ENCODE assay signal across 8 cellular contexts in the genomic region with DNA sequence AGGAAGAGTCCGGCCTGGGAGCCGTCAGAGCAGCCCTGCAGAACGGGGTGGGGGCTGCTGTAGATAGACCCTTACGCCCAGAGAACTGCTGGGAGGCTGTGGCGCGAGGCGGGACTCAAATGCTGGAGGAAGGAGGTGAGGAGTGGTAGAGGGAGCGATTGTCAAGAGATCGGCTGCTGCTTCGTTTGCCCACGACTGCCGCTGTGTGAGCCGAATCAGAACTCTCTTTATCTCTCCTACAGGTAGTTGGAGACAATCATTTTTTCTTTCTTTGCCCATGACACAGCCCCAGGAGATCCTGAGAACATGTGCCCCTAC. TPM values are rescaled to one million over a fixed set of nuclear protein-coding genes. Genes with fewer than 3 reads are reported as not detected.
A peak's percentile ranks its signal among the peaks of the same experiment; 100 is the strongest.
DNase-seq lines count a peak whose midpoint lies in the region; ATAC-seq, FAIRE-seq and TF ChIP-seq lines count a peak whose summit lies in the region.

No MANE protein-coding gene starts in this region.

- peak; percentile 20 for ATAC-seq in Right ventricle myocardium superior (ENCODE audit: poor library complexity)
- peak; percentile 29 for ATAC-seq in HepG2
- no peak for ATAC-seq in thoracic aorta (ENCODE audit: insufficient number of reproducible peaks, low FRiP score, low read depth)
- no peak for ATAC-seq in HG02623 (IDR thresholded peaks at IDR 0.05; ENCODE audit: unreplicated experiment)

- peak overlapping the region; percentile 97 for H3K4me3 ChIP-seq in astrocyte of the spinal cord (ENCODE audit: low read depth, low read length)
- peak overlapping the region; percentile 87 to 97 (median 93) for H3K4me3 ChIP-seq in HepG2 (replicated peaks in 1 of 3; ENCODE audit: insufficient read depth in 1 of 3, low read depth in 2 of 3, low read length in 3 of 3)
- H3K4me3 ChIP-seq in thoracic aorta, result peak overlapping the region; percentile 93

- TF ChIP-seq RAD21 in HepG2 (CRISPR knock-in tag; IDR thresholded peaks at IDR 0.05), result no peak

- H2AFZ ChIP-seq in HepG2 (ENCODE audit: low read length), result peak overlapping the region; percentile 49

- H3K4me1 ChIP-seq in HepG2 (ENCODE audit: insufficient read depth, low read length) (peaks cover 42% of the 10 kb centered on the region), thoracic aorta (ENCODE audit: control insufficient read depth in 1 of 2, low read depth in 2 of 2) (peaks cover 11 to 31% of the 10 kb centered on the region in 2 donors)

- CTCF ChIA-PET in HepG2 (lab: Yijun Ruan, JAX; ENCODE audit: low intra/inter-chr PET ratio, low total read pairs), result no interaction called here

- H3K27ac ChIP-seq in HepG2 (ENCODE audit: extremely low read length, insufficient read depth, low read length) (peak overlapping the region; percentile 95), thoracic aorta (peak overlapping the region; percentile 83 to 94)

- H3K9me3 ChIP-seq in HepG2 (ENCODE audit: low read length) (no peaks in the 10 kb centered on the region), thoracic aorta (no peaks in the 10 kb centered on the region)

- H3K27me3 ChIP-seq in HepG2 (ENCODE audit: control insufficient read depth in 1 of 2, insufficient read depth in 2 of 2, low read length in 2 of 2) (no peaks in the 10 kb centered on the region; a peak in 1 of 5 replicates), thoracic aorta (replicated peaks; ENCODE audit: insufficient read depth) (no peaks in the 10 kb centered on the region)

- intact Hi-C loops in Right ventricle myocardium superior (cut with DNase I) (loop anchor here (2.0 kb wide), 1 partner anchor 26 kb away; a partner anchor contains a TSS), cardiac septum (cut with DNase I) (loop anchor here (1.0 kb wide), 1 partner anchor 27 kb away; a partner anchor contains a TSS), HepG2 (cut with micrococcal nuclease; ENCODE audit: unreplicated experiment) (loop anchor here (5.0 kb wide), 1 partner anchor 212 kb away; no protein-coding TSS in a partner anchor)

- in situ Hi-C loops in astrocyte of the spinal cord (cut with HindIII; ENCODE audit: low sequenced_read_pairs) (no loop called here), HepG2 (cut with HindIII; ENCODE audit: extremely low pct_ligation_motif_present, low pct_unique_long_range_greater_than_20kb) (no loop called here)

- H3K9ac ChIP-seq in HepG2 (ENCODE audit: insufficient read depth, low read depth, low read length), result peak overlapping the region; percentile 88

- 0% methylated on average over 13 of the region's 13 CpGs for WGBS in HepG2 (ENCODE audit: low lambda C conversion rate)

- peak overlapping the region; percentile 89 for H3K4me2 ChIP-seq in HepG2 (ENCODE audit: low read depth, low read length)

- H3K36me3 ChIP-seq in HepG2 (replicated peaks in 1 of 2; ENCODE audit: control insufficient read depth in 1 of 2, insufficient read depth in 2 of 2, low read length in 2 of 2) (peaks cover 3 to 13% of the 10 kb centered on the region in 2 experiments; a peak in 3 of 5 replicates), thoracic aorta (peaks cover 5% of the 10 kb centered on the region)

- POLR2A ChIA-PET in HepG2 (lab: Yijun Ruan, JAX), result interaction anchor here (0.8 to 3.3 kb wide), 13 partner anchors 12 to 485 kb away, joined by 3 to 39 read pairs (median 4); a partner anchor contains a TSS

- no peak for TF ChIP-seq CTCF in astrocyte of the spinal cord (IDR thresholded peaks at IDR 0.05; ENCODE audit: low read depth, low read length)
- TF ChIP-seq CTCF in HepG2 (CRISPR knock-in tag; IDR thresholded peaks at IDR 0.05), result no peak
- no peak for TF ChIP-seq CTCF in thoracic aorta (IDR thresholded peaks at IDR 0.05)

- TSS peak; percentile 66 for BruUV-seq in HepG2 (replicated peaks; lab: Mats Ljungman, UMichigan)

- FAIRE-seq in HepG2 (lab: Jason Lieb, UNC), result no peak
- FAIRE-seq in HTR-8/SVneo (lab: Jason Lieb, UNC), result no peak

- H3K79me2 ChIP-seq in HepG2 (ENCODE audit: insufficient read depth, low read length), result peaks cover 52% of the 10 kb centered on the region

- no peak for TF ChIP-seq EP300 in HepG2 (IDR thresholded peaks at IDR 0.05; ENCODE audit: low read depth in 2 of 2, low read length in 2 of 2)
- TF ChIP-seq EP300 in HepG2 (CRISPR knock-in tag; IDR thresholded peaks at IDR 0.05; ENCODE audit: borderline replicate concordance), result no peak

- DNase-seq in Right ventricle myocardium superior (no peak), cardiac septum (ENCODE audit: low spot score) (no peak), NAMALWA (ENCODE audit: low spot score) (peak; percentile 51), astrocyte of the spinal cord (ENCODE audit: low read depth, low spot score) (no peak), HepG2 (ENCODE audit: low spot score) (no peak), thoracic aorta (ENCODE audit: low spot score) (no peak), HTR-8/SVneo (ENCODE audit: insufficient read length, low spot score) (no peak)

- H4K20me1 ChIP-seq in HepG2 (ENCODE audit: insufficient read depth, low read length), result no peaks in the 10 kb centered on the region

- no peak for TF ChIP-seq POLR2A in HepG2 (IDR thresholded peaks at IDR 0.05; ENCODE audit: insufficient read depth in 1 of 2, low read depth in 2 of 2, low read length in 2 of 2)

RNA-seq across cellular contexts. Expression of a gene that starts 0.4 kb away (rescaled TPM):
- total RNA-seq in Right ventricle myocardium superior (5.8 TPM), cardiac septum (5.5 TPM), HepG2 (2016; rRNA removed; fragmentation: Illumina TruSeq; extraction: Trizol) (7.3 and 8.1 TPM in 2 replicates), thoracic aorta (10 to 100 TPM in 1 of 2 donors, 1 to 10 TPM in 1; 7.3 to 12.2 TPM)
- total RNA-seq in HepG2 (2016; cell fraction: cytosol; rRNA removed; fragmentation: Illumina TruSeq; extraction: Trizol; ENCODE audit: low read depth), result 3.1 and 3.7 TPM in 2 replicates
- 7.1 and 8.1 TPM in 2 replicates for total RNA-seq in HepG2 (2016; cell fraction: insoluble cytoplasmic fraction; rRNA removed; fragmentation: Illumina TruSeq; extraction: Trizol)
- 5.0 and 6.4 TPM in 2 replicates for total RNA-seq in HepG2 (2016; cell fraction: membrane; rRNA removed; fragmentation: Illumina TruSeq; extraction: Trizol)
- total RNA-seq in HepG2 (2016; cell fraction: nucleus; rRNA removed; fragmentation: Illumina TruSeq; extraction: Trizol), result 6.5 and 7.4 TPM in 2 replicates
- 3.7 and 4.0 TPM in 2 replicates for polyA plus RNA-seq in HepG2 (2011; rRNA removed)
- 2.4 and 2.7 TPM in 2 replicates for polyA plus RNA-seq in HepG2 (2011; cell fraction: cytosol; rRNA removed)
- polyA plus RNA-seq in HepG2 (2011; cell fraction: nucleus; rRNA removed), result 6.0 and 7.5 TPM in 2 replicates
- polyA plus RNA-seq in HepG2 (2012), result 2.6 and 3.2 TPM in 2 replicates
- 0.52 and 0.70 TPM in 2 replicates for polyA plus RNA-seq in HepG2 (2016; cell fraction: cytosol; fragmentation: Illumina TruSeq; extraction: Trizol; ENCODE audit: low read depth)
- polyA plus RNA-seq in HepG2 (2016; cell fraction: insoluble cytoplasmic fraction; fragmentation: Illumina TruSeq; extraction: Trizol; ENCODE audit: low read depth), result 4.7 TPM in 2 replicates
- polyA plus RNA-seq in HepG2 (2016; cell fraction: membrane; fragmentation: Illumina TruSeq; extraction: Trizol; ENCODE audit: low read depth), result 1.3 and 1.4 TPM in 2 replicates
- 8.9 and 9.1 TPM in 2 replicates for polyA plus RNA-seq in HepG2 (2016; cell fraction: nucleus; fragmentation: Illumina TruSeq; extraction: Trizol; ENCODE audit: insufficient read depth, low read depth)
- 6.0 and 28.4 TPM in 2 replicates for polyA minus RNA-seq in HepG2 (2011; rRNA and poly(A)+ RNA removed; ENCODE audit: low replicate concordance)
- polyA minus RNA-seq in HepG2 (2011; cell fraction: cytosol; rRNA and poly(A)+ RNA removed), result 3.7 and 4.2 TPM in 2 replicates
- polyA minus RNA-seq in HepG2 (2011; cell fraction: nucleus; rRNA and poly(A)+ RNA removed), result 7.9 and 11.3 TPM in 2 replicates

RNA-seq across cellular contexts. Expression of a gene that starts 26.6 kb away (rescaled TPM):
- total RNA-seq in Right ventricle myocardium superior (628 TPM), cardiac septum (407 TPM), HepG2 (2016; rRNA removed; fragmentation: Illumina TruSeq; extraction: Trizol) (1,551 and 1,660 TPM in 2 replicates), thoracic aorta (1,000 to 10,000 TPM in 1 of 2 donors, 100 to 1,000 TPM in 1; 806 to 1,256 TPM)
- total RNA-seq in HepG2 (2016; cell fraction: cytosol; rRNA removed; fragmentation: Illumina TruSeq; extraction: Trizol; ENCODE audit: low read depth), result 6,549 and 6,971 TPM in 2 replicates
- 1,601 and 1,648 TPM in 2 replicates for total RNA-seq in HepG2 (2016; cell fraction: insoluble cytoplasmic fraction; rRNA removed; fragmentation: Illumina TruSeq; extraction: Trizol)
- total RNA-seq in HepG2 (2016; cell fraction: membrane; rRNA removed; fragmentation: Illumina TruSeq; extraction: Trizol), result 4,907 and 5,180 TPM in 2 replicates
- 525 and 558 TPM in 2 replicates for total RNA-seq in HepG2 (2016; cell fraction: nucleus; rRNA removed; fragmentation: Illumina TruSeq; extraction: Trizol)
- 2,097 and 2,590 TPM in 2 replicates for polyA plus RNA-seq in HepG2 (2011; rRNA removed)
- 3,919 and 3,963 TPM in 2 replicates for polyA plus RNA-seq in HepG2 (2011; cell fraction: cytosol; rRNA removed)
- 619 and 713 TPM in 2 replicates for polyA plus RNA-seq in HepG2 (2011; cell fraction: nucleus; rRNA removed)
- 2,179 and 2,497 TPM in 2 replicates for polyA plus RNA-seq in HepG2 (2012)
- 11,205 and 11,665 TPM in 2 replicates for polyA plus RNA-seq in HepG2 (2016; cell fraction: cytosol; fragmentation: Illumina TruSeq; extraction: Trizol; ENCODE audit: low read depth)
- polyA plus RNA-seq in HepG2 (2016; cell fraction: insoluble cytoplasmic fraction; fragmentation: Illumina TruSeq; extraction: Trizol; ENCODE audit: low read depth), result 2,434 and 2,480 TPM in 2 replicates
- 6,884 and 7,463 TPM in 2 replicates for polyA plus RNA-seq in HepG2 (2016; cell fraction: membrane; fragmentation: Illumina TruSeq; extraction: Trizol; ENCODE audit: low read depth)
- 1,156 and 1,223 TPM in 2 replicates for polyA plus RNA-seq in HepG2 (2016; cell fraction: nucleus; fragmentation: Illumina TruSeq; extraction: Trizol; ENCODE audit: insufficient read depth, low read depth)
- 706 and 1,371 TPM in 2 replicates for polyA minus RNA-seq in HepG2 (2011; rRNA and poly(A)+ RNA removed; ENCODE audit: low replicate concordance)
- 461 and 478 TPM in 2 replicates for polyA minus RNA-seq in HepG2 (2011; cell fraction: cytosol; rRNA and poly(A)+ RNA removed)
- polyA minus RNA-seq in HepG2 (2011; cell fraction: nucleus; rRNA and poly(A)+ RNA removed), result 198 and 299 TPM in 2 replicates

RNA-seq across cellular contexts. Expression of a gene that starts 26.7 kb away (rescaled TPM):
- 52.1 TPM for total RNA-seq in Right ventricle myocardium superior
- total RNA-seq in cardiac septum, result 24.4 TPM
- total RNA-seq in HepG2 (2016; rRNA removed; fragmentation: Illumina TruSeq; extraction: Trizol), result 4.6 and 8.7 TPM in 2 replicates
- 1.5 and 1.7 TPM in 2 replicates for total RNA-seq in HepG2 (2016; cell fraction: cytosol; rRNA removed; fragmentation: Illumina TruSeq; extraction: Trizol; ENCODE audit: low read depth)
- 4.2 and 9.8 TPM in 2 replicates for total RNA-seq in HepG2 (2016; cell fraction: insoluble cytoplasmic fraction; rRNA removed; fragmentation: Illumina TruSeq; extraction: Trizol)
- total RNA-seq in HepG2 (2016; cell fraction: membrane; rRNA removed; fragmentation: Illumina TruSeq; extraction: Trizol), result 3.2 and 4.0 TPM in 2 replicates
- total RNA-seq in HepG2 (2016; cell fraction: nucleus; rRNA removed; fragmentation: Illumina TruSeq; extraction: Trizol), result 9.5 and 16.9 TPM in 2 replicates
- polyA plus RNA-seq in HepG2 (2011; rRNA removed), result 10.2 and 12.2 TPM in 2 replicates
- 4.1 and 5.2 TPM in 2 replicates for polyA plus RNA-seq in HepG2 (2011; cell fraction: cytosol; rRNA removed)
- 68.4 and 76.1 TPM in 2 replicates for polyA plus RNA-seq in HepG2 (2011; cell fraction: nucleus; rRNA removed)
- 10.0 and 14.6 TPM in 2 replicates for polyA plus RNA-seq in HepG2 (2012)
- 1.2 and 1.5 TPM in 2 replicates for polyA plus RNA-seq in HepG2 (2016; cell fraction: cytosol; fragmentation: Illumina TruSeq; extraction: Trizol; ENCODE audit: low read depth)
- 5.4 and 6.9 TPM in 2 replicates for polyA plus RNA-seq in HepG2 (2016; cell fraction: insoluble cytoplasmic fraction; fragmentation: Illumina TruSeq; extraction: Trizol; ENCODE audit: low read depth)
- 1.2 and 2.1 TPM in 2 replicates for polyA plus RNA-seq in HepG2 (2016; cell fraction: membrane; fragmentation: Illumina TruSeq; extraction: Trizol; ENCODE audit: low read depth)
- 21.9 and 22.1 TPM in 2 replicates for polyA plus RNA-seq in HepG2 (2016; cell fraction: nucleus; fragmentation: Illumina TruSeq; extraction: Trizol; ENCODE audit: insufficient read depth, low read depth)
- polyA minus RNA-seq in HepG2 (2011; rRNA and poly(A)+ RNA removed; ENCODE audit: low replicate concordance), result 7.6 and 11.4 TPM in 2 replicates
- polyA minus RNA-seq in HepG2 (2011; cell fraction: cytosol; rRNA and poly(A)+ RNA removed), result 4.2 and 4.4 TPM in 2 replicates
- 25.4 and 32.1 TPM in 2 replicates for polyA minus RNA-seq in HepG2 (2011; cell fraction: nucleus; rRNA and poly(A)+ RNA removed)
- total RNA-seq in thoracic aorta, result 10 to 100 TPM; 16.4 to 22.6 TPM

RNA-seq across cellular contexts. Expression of a gene that starts 27.7 kb away (rescaled TPM):
- 16.6 TPM for total RNA-seq in Right ventricle myocardium superior
- total RNA-seq in cardiac septum, result 14.5 TPM
- total RNA-seq in HepG2 (2016; rRNA removed; fragmentation: Illumina TruSeq; extraction: Trizol), result 24.0 and 48.6 TPM in 2 replicates
- total RNA-seq in HepG2 (2016; cell fraction: cytosol; rRNA removed; fragmentation: Illumina TruSeq; extraction: Trizol; ENCODE audit: low read depth), result 25.8 and 26.2 TPM in 2 replicates
- 22.9 and 51.3 TPM in 2 replicates for total RNA-seq in HepG2 (2016; cell fraction: insoluble cytoplasmic fraction; rRNA removed; fragmentation: Illumina TruSeq; extraction: Trizol)
- 32.1 and 33.0 TPM in 2 replicates for total RNA-seq in HepG2 (2016; cell fraction: membrane; rRNA removed; fragmentation: Illumina TruSeq; extraction: Trizol)
- total RNA-seq in HepG2 (2016; cell fraction: nucleus; rRNA removed; fragmentation: Illumina TruSeq; extraction: Trizol), result 53.8 and 57.0 TPM in 2 replicates
- 22.6 and 37.2 TPM in 2 replicates for polyA plus RNA-seq in HepG2 (2011; rRNA removed)
- 20.3 and 26.4 TPM in 2 replicates for polyA plus RNA-seq in HepG2 (2011; cell fraction: cytosol; rRNA removed)
- polyA plus RNA-seq in HepG2 (2011; cell fraction: nucleus; rRNA removed), result 73.4 and 80.9 TPM in 2 replicates
- polyA plus RNA-seq in HepG2 (2012), result 15.9 and 25.8 TPM in 2 replicates
- 18.5 and 21.9 TPM in 2 replicates for polyA plus RNA-seq in HepG2 (2016; cell fraction: cytosol; fragmentation: Illumina TruSeq; extraction: Trizol; ENCODE audit: low read depth)
- polyA plus RNA-seq in HepG2 (2016; cell fraction: insoluble cytoplasmic fraction; fragmentation: Illumina TruSeq; extraction: Trizol; ENCODE audit: low read depth), result 22.6 and 24.1 TPM in 2 replicates
- polyA plus RNA-seq in HepG2 (2016; cell fraction: membrane; fragmentation: Illumina TruSeq; extraction: Trizol; ENCODE audit: low read depth), result 21.2 and 23.1 TPM in 2 replicates
- 112 and 118 TPM in 2 replicates for polyA plus RNA-seq in HepG2 (2016; cell fraction: nucleus; fragmentation: Illumina TruSeq; extraction: Trizol; ENCODE audit: insufficient read depth, low read depth)
- polyA minus RNA-seq in HepG2 (2011; rRNA and poly(A)+ RNA removed; ENCODE audit: low replicate concordance), result 29.8 and 66.3 TPM in 2 replicates
- polyA minus RNA-seq in HepG2 (2011; cell fraction: cytosol; rRNA and poly(A)+ RNA removed), result 13.0 and 13.3 TPM in 2 replicates
- 25.1 and 26.0 TPM in 2 replicates for polyA minus RNA-seq in HepG2 (2011; cell fraction: nucleus; rRNA and poly(A)+ RNA removed)
- 10 to 100 TPM; 21.3 to 33.4 TPM for total RNA-seq in thoracic aorta

Comparison
In these comparisons a context has a peak if more than half of its experiments do, and no peak if none do; other contexts are left out.
1. ATAC-seq: peak in Right ventricle myocardium superior (single experiment) and HepG2 (single experiment); none in thoracic aorta (single experiment) and HG02623 (single experiment).
2. Peak in every context shown above with its lines, with median percentiles within 50 percentile points of each other: H3K4me3 ChIP-seq.